In the genomic region with DNA sequence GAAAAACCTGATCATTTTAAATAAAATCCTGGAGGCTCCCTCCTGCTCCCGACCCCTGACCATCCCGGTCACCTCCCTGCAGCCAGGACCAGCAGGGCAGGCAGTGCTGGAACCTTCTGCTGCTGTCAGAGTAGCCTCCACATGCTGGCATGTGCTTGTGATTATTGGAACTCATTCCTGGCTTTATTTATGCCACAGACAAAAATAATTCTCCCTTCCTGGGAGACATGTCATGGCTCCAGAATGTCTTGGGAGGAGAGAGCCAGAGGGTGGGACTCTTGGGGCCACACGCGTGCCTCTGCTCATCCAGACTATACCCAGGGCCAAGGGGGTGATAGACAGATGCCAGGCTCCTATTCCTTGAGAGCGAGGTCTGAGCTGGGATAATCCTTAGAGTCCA, we compare ENCODE assay signal across 19 cellular contexts.
"Had no signal": no experiment of that assay in that cellular context is flagged by ENCODE, and none has a peak within 500 bp of the region (broad histone marks: within the 10 kb centered on the region; RNA-seq: fewer than 3 reads in every experiment).

No MANE protein-coding gene starts in this region.

- DNase-seq: activated CD4-positive, alpha-beta T cell treated with anti-CD3 and anti-CD28 coated beads, Interleukin-2, amount 50 U/mL, for 4 hours; activated CD4-positive, CD25-positive, alpha-beta regulatory T cell treated with anti-CD3 and anti-CD28 coated beads, Interleukin-2, amount 50 U/mL, for 72 hours; activated effector memory CD4-positive, alpha-beta T cell treated with anti-CD3 and anti-CD28 coated beads, Interleukin-2, amount 50 U/mL, for 16 hours; activated T-cell treated with anti-CD3 and anti-CD28 coated beads, Interleukin-2, amount 50 U/mL, for 24 hours; amniotic stem cell; esophagus squamous epithelium; foreskin melanocyte; heart left ventricle; naive B cell; stimulated activated CD4-positive, alpha-beta T cell treated with anti-CD3 and anti-CD28 coated beads, Interleukin-2, amount 100 ng/mL, for 48 hours; stimulated activated CD8-positive, alpha-beta memory T cell treated with anti-CD3 and anti-CD28 coated beads, Interleukin-4, amount 100 ng/mL, for 48 hours; stimulated activated naive CD8-positive, alpha-beta T cell treated with anti-CD3 and anti-CD28 coated beads, Interleukin-15, Interleukin-2, amounts not matched to agents 100 U/mL and 50 U/mL, for 24 hours; T-helper 9 cell; uterus had no signal

- H3K36me3 ChIP-seq: breast epithelium, esophagus squamous epithelium, heart left ventricle, neutrophil, suprapubic skin, uterus had no signal

- H3K9me3 ChIP-seq: neutrophil, suprapubic skin had no signal

- H3K27ac ChIP-seq: breast epithelium, esophagus squamous epithelium, heart left ventricle, neutrophil, suprapubic skin, uterus had no signal

- H3K27me3 ChIP-seq: breast epithelium, neutrophil, suprapubic skin, uterus had no signal

- H3K4me3 ChIP-seq: breast epithelium, esophagus squamous epithelium, heart left ventricle, suprapubic skin, uterus had no signal

- ATAC-seq: activated naive CD4-positive, alpha-beta T cell treated with anti-CD3 and anti-CD28 coated beads, Interleukin-2, amount 50 U/mL, for 72 hours; stimulated activated naive CD8-positive, alpha-beta T cell treated with anti-CD3 and anti-CD28 coated beads, Interleukin-15, Interleukin-2, amounts not matched to agents 100 U/mL and 50 U/mL, for 24 hours had no signal

- H3K27ac Mint-ChIP-seq: activated naive CD4-positive, alpha-beta T cell treated with anti-CD3 and anti-CD28 coated beads, Interleukin-2, amount 50 U/mL, for 72 hours; activated T-cell treated with anti-CD3 and anti-CD28 coated beads, Interleukin-2, amount 50 U/mL, for 24 hours; naive B cell; progenitor cell of endocrine pancreas had no signal

- H3K27me3 Mint-ChIP-seq: activated T-cell treated with anti-CD3 and anti-CD28 coated beads, Interleukin-2, amount 50 U/mL, for 24 hours; progenitor cell of endocrine pancreas had no signal

- H3K4me3 Mint-ChIP-seq: activated T-cell treated with anti-CD3 and anti-CD28 coated beads, Interleukin-2, amount 50 U/mL, for 24 hours; naive B cell had no signal

- H3K4me1 ChIP-seq: uterus had no signal

- H3K36me3 Mint-ChIP-seq: naive B cell had no signal
